Comparison of ENCODE assay signal across 8 cellular contexts in genomic region chr1:244835276-244836134, GRCh38. TPM values are rescaled to one million over a fixed set of nuclear protein-coding genes. Genes with fewer than 3 reads are reported as not detected.
DNase-seq lines count a peak whose midpoint lies in the region; ATAC-seq and TF ChIP-seq lines count a peak whose summit lies in the region.

TSS of gene COX20 (plus strand) at chr1:244835658. CDS start at chr1:244835715, 57 bp downstream.

- peak within 1 kb of the TSS; percentile 94 for H3K9ac ChIP-seq in neuronal stem cell (ENCODE audit: low read depth, low read length, poor library complexity)

- peak within 1 kb of the TSS; percentile 75 for H3K4me2 ChIP-seq in neuronal stem cell (ENCODE audit: insufficient read depth, low read length, poor library complexity, severe bottlenecking)

- DNase-seq in EH (ENCODE audit: low read depth) = peak; percentile 91
- peak; percentile 82 for DNase-seq in activated gamma-delta T cell treated with anti-CD3 and anti-CD28 coated beads, Interleukin-2, amount 50 U/mL, for 16 hours (ENCODE audit: low read depth)
- DNase-seq in foreskin keratinocyte = peak; percentile 69 to 80
- peak; percentile 95 for DNase-seq in neuronal stem cell (ENCODE audit: low spot score)

- H3K9me3 ChIP-seq in KOPT-K1 (ENCODE audit: insufficient read depth, low read length, poor library complexity, severe bottlenecking) = no peaks in the 10 kb centered on the region
- peaks cover 0 to 4% of the 10 kb centered on the region in 2 donors for H3K9me3 ChIP-seq in neuronal stem cell (replicated peaks in 1 of 2; ENCODE audit: control insufficient read depth in 2 of 2, insufficient read depth in 1 of 2, low read depth in 1 of 2, low read length in 2 of 2)

- H2AK5ac ChIP-seq in neuronal stem cell (ENCODE audit: low read depth, low read length) = no peak within 1 kb of the TSS

- H3K4me3 ChIP-seq in neuronal stem cell (ENCODE audit: low read length in 2 of 2) = peak within 1 kb of the TSS; percentile 69 to 98

- H3K79me1 ChIP-seq in neuronal stem cell (ENCODE audit: low read depth, low read length) = no peaks in the 10 kb centered on the region

- H3K18ac ChIP-seq in neuronal stem cell (ENCODE audit: low read length) = peak within 1 kb of the TSS; percentile 100

- peak within 1 kb of the TSS; percentile 99 for H3K23ac ChIP-seq in neuronal stem cell (ENCODE audit: low read depth, low read length, poor library complexity)

- WGBS in neuronal stem cell (ENCODE audit: extremely low coverage in 2 of 2, insufficient read length in 2 of 2, insufficient replicate concordance in 1 of 2), 2 donors = no CpG with 5 or more reads among the region's 77 CpGs

- H3K27me3 ChIP-seq in foreskin keratinocyte (no peaks in the 10 kb centered on the region), neuronal stem cell (ENCODE audit: control insufficient read depth in 3 of 3, insufficient read depth in 3 of 3, low read depth in 1 of 3, low read length in 3 of 3) (no peaks in the 10 kb centered on the region)

- peak within 1 kb of the TSS; percentile 93 for H2AFZ ChIP-seq in neuronal stem cell (ENCODE audit: low read length)

- peak within 1 kb of the TSS; percentile 47 for H3K14ac ChIP-seq in neuronal stem cell (ENCODE audit: low read length)

- H3K4me1 ChIP-seq in foreskin keratinocyte = peaks cover 4% of the 10 kb centered on the region
- peaks cover 1 to 5% of the 10 kb centered on the region in 2 donors for H3K4me1 ChIP-seq in neuronal stem cell (ENCODE audit: control insufficient read depth in 2 of 2, insufficient read depth in 1 of 2, low read depth in 1 of 2, low read length in 2 of 2)

- H2BK12ac ChIP-seq in neuronal stem cell (ENCODE audit: low read length) = no peak within 1 kb of the TSS

- peak within 1 kb of the TSS; percentile 94 for H4K8ac ChIP-seq in neuronal stem cell (ENCODE audit: low read depth, low read length)

- ATAC-seq in GM21786 (IDR thresholded peaks at IDR 0.05; ENCODE audit: unreplicated experiment) (peak; percentile 52), foreskin keratinocyte (peak; percentile 75)

- peak within 1 kb of the TSS; percentile 92 for H2BK15ac ChIP-seq in neuronal stem cell (ENCODE audit: low read length)

- H3K36me3 ChIP-seq in KOPT-K1 (ENCODE audit: insufficient read depth, low read length) = peaks cover 37% of the 10 kb centered on the region
- peaks cover 5 to 40% of the 10 kb centered on the region in 2 donors for H3K36me3 ChIP-seq in neuronal stem cell (replicated peaks in 1 of 2; ENCODE audit: control insufficient read depth in 2 of 2, insufficient read depth in 2 of 2, low read length in 2 of 2)

- H2BK120ac ChIP-seq in neuronal stem cell (ENCODE audit: low read depth, low read length) = peak within 1 kb of the TSS; percentile 92

- H2BK5ac ChIP-seq in neuronal stem cell (ENCODE audit: low read length) = peak within 1 kb of the TSS; percentile 98

- peak within 1 kb of the TSS; percentile 78 for H3K4ac ChIP-seq in neuronal stem cell (ENCODE audit: low read length)

- TF ChIP-seq CTCF in foreskin keratinocyte (conservative IDR thresholded peaks at IDR 0.05) (peak; percentile 13), subcutaneous adipose tissue (IDR thresholded peaks at IDR 0.05; ENCODE audit: low read depth) (no peak)

- peak within 1 kb of the TSS; percentile 69 for H4K91ac ChIP-seq in neuronal stem cell (ENCODE audit: low read depth, low read length, poor library complexity)

- H3K27ac ChIP-seq in KOPT-K1 (ENCODE audit: low read depth, low read length, poor library complexity, severe bottlenecking) = peak within 1 kb of the TSS; percentile 97
- H3K27ac ChIP-seq in foreskin keratinocyte = peak within 1 kb of the TSS; percentile 97
- peak within 1 kb of the TSS; percentile 100 for H3K27ac ChIP-seq in neuronal stem cell (replicated peaks; ENCODE audit: low read length)

- peak; percentile 86 for TF ChIP-seq POLR2A in Raji (IDR thresholded peaks at IDR 0.05; ENCODE audit: insufficient read depth, low read depth, low read length)

RNA-seq across cellular contexts. Expression of gene COX20, which starts in this region (rescaled TPM):
- total RNA-seq in foreskin keratinocyte (28.5 and 31.4 TPM in 2 replicates), subcutaneous adipose tissue (10 to 100 TPM; 25.8 to 55.1 (median 31.1) TPM)
- 44.9 and 54.7 TPM in 2 replicates for polyA plus RNA-seq in foreskin keratinocyte
- 32.4 TPM for polyA plus RNA-seq in neuronal stem cell (2013, experiment 1 of 2)
- polyA plus RNA-seq in neuronal stem cell (2013, experiment 2 of 2) = 32.4 TPM

Comparison
In these comparisons a context has a peak if more than half of its experiments do, and no peak if none do; other contexts are left out.
1. Peak in every context shown above with its lines: DNase-seq, ATAC-seq, H3K4me3 ChIP-seq and H3K27ac ChIP-seq.